ENCODE assay signal across 8 cellular contexts in genomic region chr9:35954942-35955546, GRCh38. TPM values are rescaled to one million over a fixed set of nuclear protein-coding genes. Genes with fewer than 3 reads are reported as not detected.
DNase-seq lines count a peak whose midpoint lies in the region; ATAC-seq and TF ChIP-seq lines count a peak whose summit lies in the region.

No MANE protein-coding gene starts in this region.

- no peak overlapping the region for H3K9ac ChIP-seq in OCI-LY3 (ENCODE audit: low read length)

- H3K4me2 ChIP-seq in OCI-LY3 (ENCODE audit: low read length), result peak overlapping the region; percentile 46

- H2AFZ ChIP-seq in OCI-LY3 (ENCODE audit: low read depth, low read length), result peak overlapping the region; percentile 51; the same call in 1 of the 2 replicates

- H3K9me3 ChIP-seq in OCI-LY3 (ENCODE audit: insufficient read depth, low read length), result no peaks in the 10 kb centered on the region
- H3K9me3 ChIP-seq in cardiac muscle cell (ENCODE audit: low read depth), result no peaks in the 10 kb centered on the region
- H3K9me3 ChIP-seq in psoas muscle, result no peaks in the 10 kb centered on the region

- intact Hi-C loops in psoas muscle (cut with DNase I), result loop anchor here (2.0 to 5.0 kb wide), 3 partner anchors 67 to 212 kb away; partner anchors contain the start of gene CCIN (in 1 of the 2)

- H4K20me1 ChIP-seq in OCI-LY3 (ENCODE audit: insufficient read depth, low read length), result no peaks in the 10 kb centered on the region

- WGBS in psoas muscle, 3 donors, result 10 to 14% (median 13%) methylated on average over 6 of the region's 6 CpGs

- H3K27ac Mint-ChIP-seq in activated naive CD8-positive, alpha-beta T cell treated with anti-CD3 and anti-CD28 coated beads, Interleukin-2, amount 10 ng/mL, durations not matched to agents 7 days and 5 days, result no peak overlapping the region

- H3K79me2 ChIP-seq in OCI-LY3 (ENCODE audit: low read length), result no peaks in the 10 kb centered on the region

- H3K4me3 Mint-ChIP-seq in activated naive CD8-positive, alpha-beta T cell treated with anti-CD3 and anti-CD28 coated beads, Interleukin-2, amount 10 ng/mL, durations not matched to agents 7 days and 5 days, result no peak overlapping the region

- peak; percentile 89 for TF ChIP-seq CTCF in OCI-LY3 (IDR thresholded peaks at IDR 0.05; ENCODE audit: low read depth, low read length)
- TF ChIP-seq CTCF in cardiac muscle cell (IDR thresholded peaks at IDR 0.05; ENCODE audit: low read depth, low read length), result peak; percentile 84
- peak; percentile 88 for TF ChIP-seq CTCF in psoas muscle (IDR thresholded peaks at IDR 0.05)

- peaks cover 3% of the 10 kb centered on the region for H3K4me1 Mint-ChIP-seq in activated naive CD8-positive, alpha-beta T cell treated with anti-CD3 and anti-CD28 coated beads, Interleukin-2, amount 10 ng/mL, durations not matched to agents 7 days and 5 days

- peaks cover 35% of the 10 kb centered on the region for H3K27me3 Mint-ChIP-seq in activated naive CD8-positive, alpha-beta T cell treated with anti-CD3 and anti-CD28 coated beads, Interleukin-2, amount 10 ng/mL, durations not matched to agents 7 days and 5 days

- H3K27ac ChIP-seq in OCI-LY3 (ENCODE audit: low read length) (no peak overlapping the region), cardiac muscle cell (no peak overlapping the region), psoas muscle (no peak overlapping the region)

- H3K4me1 ChIP-seq in OCI-LY3 (ENCODE audit: low read length), result no peaks in the 10 kb centered on the region
- H3K4me1 ChIP-seq in cardiac muscle cell (ENCODE audit: low read depth), result no peaks in the 10 kb centered on the region
- H3K4me1 ChIP-seq in psoas muscle, result no peaks in the 10 kb centered on the region

- H3K36me3 Mint-ChIP-seq in activated naive CD8-positive, alpha-beta T cell treated with anti-CD3 and anti-CD28 coated beads, Interleukin-2, amount 10 ng/mL, durations not matched to agents 7 days and 5 days, result no peaks in the 10 kb centered on the region

- ATAC-seq in activated naive CD8-positive, alpha-beta T cell treated with anti-CD3 and anti-CD28 coated beads, Interleukin-2, amount 10 ng/mL, durations not matched to agents 7 days and 5 days (ENCODE audit: low read depth), result peak; percentile 80
- ATAC-seq in psoas muscle (peak; percentile 68 to 84 (median 79)), GM19455 (IDR thresholded peaks at IDR 0.05; ENCODE audit: unreplicated experiment) (no peak)

- DNase-seq in EH (ENCODE audit: low read depth) (peak; percentile 80), cardiac muscle cell (ENCODE audit: low read depth in 1 of 2, low spot score in 1 of 2) (peak; percentile 75 to 89), psoas muscle (no peak), UCSD-AML1 (lab: John Stamatoyannopoulos, UW; ENCODE audit: unreplicated experiment) (no peak)
- DNase-seq in Jurkat, Clone E6-1 (ENCODE audit: low read depth, low spot score), result peak; percentile 75
- DNase-seq in activated naive CD8-positive, alpha-beta T cell treated with anti-CD3 and anti-CD28 coated beads, Interleukin-2, amount 10 ng/mL, durations not matched to agents 7 days and 5 days, result no peak

- POLR2A ChIA-PET in activated naive CD8-positive, alpha-beta T cell treated with anti-CD3 and anti-CD28 coated beads, Interleukin-2, amount 10 ng/mL, durations not matched to agents 7 days and 5 days (lab: Charles Lee), result no interaction called here

- H3K4me3 ChIP-seq in Jurkat, Clone E6-1 (ENCODE audit: low read length), result no peak overlapping the region
- no peak overlapping the region for H3K4me3 ChIP-seq in OCI-LY3 (ENCODE audit: low read length)
- H3K4me3 ChIP-seq in cardiac muscle cell, result no peak overlapping the region
- H3K4me3 ChIP-seq in psoas muscle, result no peak overlapping the region

- H3K27me3 ChIP-seq in OCI-LY3 (ENCODE audit: low read depth, low read length), result peaks cover 54% of the 10 kb centered on the region
- H3K27me3 ChIP-seq in cardiac muscle cell, result peaks cover 60% of the 10 kb centered on the region
- H3K27me3 ChIP-seq in psoas muscle (ENCODE audit: insufficient read depth in 3 of 3, low read length in 2 of 3), result peaks cover 0 to 2% (median 0%) of the 10 kb centered on the region in 3 donors

- no peaks in the 10 kb centered on the region for H3K9me3 Mint-ChIP-seq in activated naive CD8-positive, alpha-beta T cell treated with anti-CD3 and anti-CD28 coated beads, Interleukin-2, amount 10 ng/mL, durations not matched to agents 7 days and 5 days

- H3K36me3 ChIP-seq in OCI-LY3 (replicated peaks; ENCODE audit: low read depth, low read length), result no peaks in the 10 kb centered on the region
- no peaks in the 10 kb centered on the region for H3K36me3 ChIP-seq in cardiac muscle cell
- no peaks in the 10 kb centered on the region for H3K36me3 ChIP-seq in psoas muscle (ENCODE audit: insufficient read depth in 1 of 2, low read depth in 1 of 2)

RNA-seq across cellular contexts. Expression of gene OR2S2, which starts 2.9 kb away (rescaled TPM):
- not detected for polyA plus RNA-seq in Jurkat, Clone E6-1 (2012; ENCODE audit: insufficient read depth, insufficient read length)
- total RNA-seq in activated naive CD8-positive, alpha-beta T cell treated with anti-CD3 and anti-CD28 coated beads, Interleukin-2, amount 10 ng/mL, durations not matched to agents 7 days and 5 days, result not detected
- total RNA-seq in cardiac muscle cell, result not detected in 2 replicates
- polyA plus RNA-seq in cardiac muscle cell, result not detected in 2 replicates
- total RNA-seq in psoas muscle, result not detected
- not detected for polyA plus RNA-seq in psoas muscle

RNA-seq across cellular contexts. Expression of gene SPAAR, which starts 45.8 kb away (rescaled TPM):
- not detected for polyA plus RNA-seq in Jurkat, Clone E6-1 (2012; ENCODE audit: insufficient read depth, insufficient read length)
- not detected for total RNA-seq in activated naive CD8-positive, alpha-beta T cell treated with anti-CD3 and anti-CD28 coated beads, Interleukin-2, amount 10 ng/mL, durations not matched to agents 7 days and 5 days
- total RNA-seq in cardiac muscle cell, result 0.07 and 0.09 TPM in 2 replicates
- 0.15 TPM in 1 of 2 replicates, not detected in the other for polyA plus RNA-seq in cardiac muscle cell
- 1 to 10 TPM; 2.5 to 4.6 (median 4.0) TPM for total RNA-seq in psoas muscle
- 1 to 10 TPM; 3.2 to 3.9 (median 3.6) TPM for polyA plus RNA-seq in psoas muscle

RNA-seq across cellular contexts. Expression of gene HRCT1, which starts 49.0 kb away (rescaled TPM):
- polyA plus RNA-seq in Jurkat, Clone E6-1 (2012; ENCODE audit: insufficient read depth, insufficient read length), result not detected
- not detected for total RNA-seq in activated naive CD8-positive, alpha-beta T cell treated with anti-CD3 and anti-CD28 coated beads, Interleukin-2, amount 10 ng/mL, durations not matched to agents 7 days and 5 days
- total RNA-seq in cardiac muscle cell (not detected in 2 replicates), psoas muscle (1 to 10 TPM in 3 of 4 donors, under 1 TPM in 1; 0.95 to 4.9 (median 3.0) TPM)
- polyA plus RNA-seq in cardiac muscle cell (not detected in 2 replicates), psoas muscle (1 to 10 TPM in 2 of 3 donors, under 1 TPM in 1; 0.59 to 5.4 (median 1.6) TPM)

Comparison
In these comparisons a context has a peak if more than half of its experiments do, and no peak if none do; other contexts are left out.
1. DNase-seq: peak in EH (single experiment), Jurkat, Clone E6-1 (single experiment) and cardiac muscle cell (2 of 2); none in activated naive CD8-positive, alpha-beta T cell treated with anti-CD3 and anti-CD28 coated beads, Interleukin-2, amount 10 ng/mL, durations not matched to agents 7 days and 5 days (single experiment), psoas muscle (0 of 2) and UCSD-AML1 (single experiment).
2. Peak in every context shown above with its lines, with median percentiles within 50 percentile points of each other: CTCF ChIP-seq.